ENCODE assay signal across 8 cellular contexts in the genomic region with DNA sequence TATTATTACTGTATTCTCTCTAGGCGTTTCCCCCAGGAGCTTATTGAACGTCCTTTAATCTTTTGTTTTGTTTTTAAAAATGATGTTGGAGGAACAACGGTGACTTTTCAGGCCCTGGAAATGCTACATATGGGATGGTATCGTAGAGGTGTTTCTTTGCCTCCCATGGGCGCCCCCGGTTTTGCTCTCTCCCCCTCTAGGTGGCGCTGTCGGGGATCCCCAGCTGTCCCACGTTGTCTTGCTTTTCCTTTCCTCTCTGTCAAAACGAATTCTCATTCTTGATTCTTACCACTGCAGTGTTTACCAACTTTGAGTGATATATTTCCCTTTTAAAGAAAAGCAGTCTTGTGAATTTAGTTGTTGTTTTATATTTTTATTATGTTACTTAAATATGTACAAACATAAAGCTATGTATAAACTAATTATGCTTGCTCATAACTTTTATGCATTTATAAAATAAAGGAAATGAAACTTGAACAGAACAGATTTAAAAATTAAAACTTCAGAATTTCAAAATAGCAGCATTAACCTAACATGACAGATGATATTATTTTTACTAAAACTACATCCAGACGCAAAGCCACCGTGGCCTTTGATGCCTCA.
DNase-seq lines count a peak whose midpoint lies in the region; ATAC-seq, FAIRE-seq and TF ChIP-seq lines count a peak whose summit lies in the region.

No MANE protein-coding gene starts in this region.

- peak; percentile 52 for DNase-seq in A673 (ENCODE audit: low spot score)
- DNase-seq in GM12892 (ENCODE audit: insufficient read length): peak; percentile 4
- peak; percentile 51 for DNase-seq in SK-MEL-5 (ENCODE audit: low read depth, low spot score)
- DNase-seq in ecto neural progenitor cell (ENCODE audit: low spot score): peak; percentile 53
- peak in 3 of 4 experiments; percentile 16 to 27 (median 25) for DNase-seq in stimulated activated CD4-positive, alpha-beta T cell treated with anti-CD3 and anti-CD28 coated beads, Interleukin-1b, Interleukin-23, amount 100 ng/mL, for 24 hours (ENCODE audit: low read depth in 4 of 4, low spot score in 1 of 4)

- peak; percentile 95 for TF ChIP-seq CTCF in A673 (conservative IDR thresholded peaks at IDR 0.05; ENCODE audit: low read depth, low read length)

- no peaks in the 10 kb centered on the region for H3K36me3 ChIP-seq in A673 (ENCODE audit: insufficient read depth, low read length, poor library complexity, severe bottlenecking)

- intact Hi-C loops in A673 (cut with micrococcal nuclease; ENCODE audit: unreplicated experiment): loop anchor here (5.0 kb wide), 1 partner anchor 318 kb away; no protein-coding TSS in a partner anchor

- CTCF ChIA-PET in A673 (lab: Charles Lee): interaction anchor here (0.6 kb wide), 1 partner anchor 15 kb away, joined by 3 read pairs; no protein-coding TSS in a partner anchor

- no peak for TF ChIP-seq POLR2A in GM12892 (IDR thresholded peaks at IDR 0.05; ENCODE audit: low read depth, low read length)

- no peaks in the 10 kb centered on the region for H3K9me3 ChIP-seq in A673 (ENCODE audit: low read depth, low read length, poor library complexity, severe bottlenecking)

- in situ Hi-C loops in SK-MEL-5 (cut with HindIII; ENCODE audit: low pct_unique_long_range_greater_than_20kb, low sequenced_read_pairs): no loop called here

- H3K27me3 ChIP-seq in A673 (replicated peaks; ENCODE audit: insufficient read depth, low read depth, low read length, poor library complexity): peaks cover 18% of the 10 kb centered on the region

- ATAC-seq in HG03571 (IDR thresholded peaks at IDR 0.05; ENCODE audit: unreplicated experiment) (no peak), GM21576 (IDR thresholded peaks at IDR 0.05; ENCODE audit: unreplicated experiment) (no peak), GM18502 (IDR thresholded peaks at IDR 0.05; ENCODE audit: poor library complexity, unreplicated experiment) (no peak)

- H3K27ac ChIP-seq in A673 (ENCODE audit: low read depth, low read length, poor library complexity, severe bottlenecking): no peak overlapping the region

- POLR2A ChIA-PET in A673 (lab: Charles Lee; ENCODE audit: low non-redundant PET): no interaction called here

- BruUV-seq in A673 (replicated peaks; lab: Mats Ljungman, UMichigan): no TSS peak

- peak; percentile 88 for FAIRE-seq in GM12892 (lab: Jason Lieb, UNC)

- no peak overlapping the region for H3K4me3 ChIP-seq in A673 (ENCODE audit: low read depth, low read length, poor library complexity, severe bottlenecking)

- H3K4me1 ChIP-seq in A673 (ENCODE audit: insufficient read depth, low read length, poor library complexity, severe bottlenecking): no peaks in the 10 kb centered on the region
